In genomic region chr17:75525806-75526554, GRCh38 we compare ENCODE assay signal across 8 cellular contexts. TPM values are rescaled to one million over a fixed set of nuclear protein-coding genes. Genes with fewer than 3 reads are reported as not detected.
DNase-seq lines count a peak whose midpoint lies in the region; ATAC-seq and TF ChIP-seq lines count a peak whose summit lies in the region.

No MANE protein-coding gene starts in this region.

- peak overlapping the region in 1 of 2 experiments; percentile 99 for H3K23ac ChIP-seq in mesenchymal stem cell (ENCODE audit: low read length in 2 of 2)

- H3K4me1 ChIP-seq in mesenchymal stem cell (ENCODE audit: control insufficient read depth, insufficient read depth, low read depth, low read length), result peaks cover 19% of the 10 kb centered on the region

- peak overlapping the region in 1 of 2 experiments; percentile 66 for H3K4me3 ChIP-seq in mesenchymal stem cell (ENCODE audit: insufficient read depth in 1 of 2, low read depth in 1 of 2, low read length in 2 of 2)

- peak overlapping the region; percentile 57 for H2BK15ac ChIP-seq in mesenchymal stem cell (ENCODE audit: low read depth, poor library complexity, severe bottlenecking)

- H4K8ac ChIP-seq in mesenchymal stem cell (ENCODE audit: low read length), result no peak overlapping the region

- H3K27ac Mint-ChIP-seq in brain, result peak overlapping the region in 1 of 5 experiments; percentile 59

- no peaks in the 10 kb centered on the region for H3K9me3 Mint-ChIP-seq in brain

- H2BK12ac ChIP-seq in mesenchymal stem cell (ENCODE audit: low read length in 2 of 2), result no peak overlapping the region

- H2BK5ac ChIP-seq in mesenchymal stem cell (ENCODE audit: low read depth, low read length, poor library complexity, severe bottlenecking), result peak overlapping the region; percentile 51

- H3K27me3 Mint-ChIP-seq in brain, result peaks cover 42% of the 10 kb centered on the region

- no peak overlapping the region for H2AK5ac ChIP-seq in mesenchymal stem cell (ENCODE audit: low read length, severe bottlenecking)

- H3K36me3 ChIP-seq in mesenchymal stem cell (ENCODE audit: control insufficient read depth in 1 of 2, insufficient read depth in 2 of 2, low read depth in 1 of 2, low read length in 2 of 2), result peaks cover 0 to 36% of the 10 kb centered on the region in 2 experiments

- DNase-seq in mesenchymal stem cell, result peak; percentile 15
- no peak for DNase-seq in COLO829 (ENCODE audit: low spot score)
- no peak for DNase-seq in NCI-H1105 treated with DMSO at 0.1 percent for 48 hours (lab: John Stamatoyannopoulos, UW)
- DNase-seq in AG20443 (ENCODE audit: low spot score), result no peak

- H2AFZ ChIP-seq in mesenchymal stem cell (ENCODE audit: low read depth, low read length), result peak overlapping the region; percentile 81

- no peak overlapping the region for H3K9ac ChIP-seq in mesenchymal stem cell (ENCODE audit: low read length)

- H3K9me3 ChIP-seq in mesenchymal stem cell (ENCODE audit: control insufficient read depth, low read length), result no peaks in the 10 kb centered on the region

- H3K18ac ChIP-seq in mesenchymal stem cell (ENCODE audit: low read depth in 1 of 2, low read length in 2 of 2), result peak overlapping the region in 1 of 2 experiments; percentile 40

- no peak overlapping the region for H3K27ac ChIP-seq in mesenchymal stem cell (ENCODE audit: low read length, poor library complexity, severe bottlenecking)

- H3K4me3 Mint-ChIP-seq in brain, result peak overlapping the region; percentile 65 to 82 (median 77)

- H3K4ac ChIP-seq in mesenchymal stem cell (ENCODE audit: low read depth in 1 of 2, low read length in 2 of 2), result peak overlapping the region in 1 of 2 experiments; percentile 80

- 2% methylated on average over 47 of the region's 60 CpGs for WGBS in mesenchymal stem cell

- TF ChIP-seq CTCF in brain (conservative IDR thresholded peaks at IDR 0.05), result no peak

- H3K4me2 ChIP-seq in mesenchymal stem cell (ENCODE audit: low read length, poor library complexity, severe bottlenecking), result peak overlapping the region; percentile 84

- H4K91ac ChIP-seq in mesenchymal stem cell (ENCODE audit: low read length), result no peak overlapping the region

- H2BK120ac ChIP-seq in mesenchymal stem cell (ENCODE audit: low read depth, low read length), result peak overlapping the region; percentile 67

- peaks cover 16 to 30% of the 10 kb centered on the region in 2 experiments for H3K27me3 ChIP-seq in mesenchymal stem cell (ENCODE audit: control insufficient read depth in 1 of 2, insufficient read depth in 1 of 2, low read length in 2 of 2)

- no peaks in the 10 kb centered on the region for H3K79me1 ChIP-seq in mesenchymal stem cell (replicated peaks; ENCODE audit: low read length, poor library complexity, severe bottlenecking)

- ATAC-seq in GM18511 (IDR thresholded peaks at IDR 0.05; ENCODE audit: unreplicated experiment) (peak; percentile 19), HG03521 (IDR thresholded peaks at IDR 0.05; ENCODE audit: unreplicated experiment) (peak; percentile 3), GM19467 (IDR thresholded peaks at IDR 0.05; ENCODE audit: unreplicated experiment) (no peak)

- H3K36me3 Mint-ChIP-seq in brain, result peaks cover 10% of the 10 kb centered on the region

- no peak overlapping the region for H3K14ac ChIP-seq in mesenchymal stem cell (ENCODE audit: low read length in 2 of 2)

- H3K4me1 Mint-ChIP-seq in brain, result peaks cover 5% of the 10 kb centered on the region

RNA-seq across cellular contexts. Expression of gene LLGL2, which starts 0.5 kb away (rescaled TPM):
- 22.1 TPM for polyA plus RNA-seq in brain (ENCODE audit: insufficient read depth, low read depth, low replicate concordance)
- polyA plus RNA-seq in mesenchymal stem cell (2013, experiment 1 of 2), result 3.6 TPM
- polyA plus RNA-seq in mesenchymal stem cell (2013, experiment 2 of 2), result 3.5 TPM

RNA-seq across cellular contexts. Expression of gene TSEN54, which starts 9.7 kb away (rescaled TPM):
- polyA plus RNA-seq in brain (ENCODE audit: insufficient read depth, low read depth, low replicate concordance), result 32.9 TPM
- polyA plus RNA-seq in mesenchymal stem cell (2013, experiment 1 of 2), result 8.4 TPM
- polyA plus RNA-seq in mesenchymal stem cell (2013, experiment 2 of 2), result 9.2 TPM

RNA-seq across cellular contexts. Expression of gene CASKIN2, which starts 10.6 kb away (rescaled TPM):
- polyA plus RNA-seq in brain (ENCODE audit: insufficient read depth, low read depth, low replicate concordance), result 29.0 TPM
- polyA plus RNA-seq in mesenchymal stem cell (2013, experiment 1 of 2), result 6.3 TPM
- polyA plus RNA-seq in mesenchymal stem cell (2013, experiment 2 of 2), result 6.1 TPM
